In genomic region chr5:151020304-151021031, GRCh38 we compare ENCODE assay signal across 7 cellular contexts. TPM values are rescaled to one million over a fixed set of nuclear protein-coding genes. Genes with fewer than 3 reads are reported as not detected.
DNase-seq lines count a peak whose midpoint lies in the region; FAIRE-seq and TF ChIP-seq lines count a peak whose summit lies in the region.

Gene GPX3 (plus strand): TSS chr5:151020591. CDS start chr5:151020655, 64 bp downstream.

- peaks cover 12% of the 10 kb centered on the region for H3K36me3 Mint-ChIP-seq in activated naive CD8-positive, alpha-beta T cell treated with anti-CD3 and anti-CD28 coated beads for 36 hours
- peaks cover 3% of the 10 kb centered on the region for H3K36me3 Mint-ChIP-seq in neural crest cell (ENCODE audit: low read depth)

- no peak for TF ChIP-seq CTCF in HFF-Myc (IDR thresholded peaks at IDR 0.05; ENCODE audit: low read depth, low read length, missing control alignments)
- TF ChIP-seq CTCF in neural crest cell (conservative IDR thresholded peaks at IDR 0.05), result no peak

- H3K4me3 Mint-ChIP-seq in activated naive CD8-positive, alpha-beta T cell treated with anti-CD3 and anti-CD28 coated beads for 36 hours, result peak within 1 kb of the TSS; percentile 36
- H3K4me3 Mint-ChIP-seq in neural crest cell, result peak within 1 kb of the TSS; percentile 81

- peaks cover 8% of the 10 kb centered on the region for H3K27me3 Mint-ChIP-seq in activated naive CD8-positive, alpha-beta T cell treated with anti-CD3 and anti-CD28 coated beads for 36 hours
- H3K27me3 Mint-ChIP-seq in neural crest cell (ENCODE audit: low read depth), result peaks cover 11% of the 10 kb centered on the region

- peak within 1 kb of the TSS; percentile 30 for H3K4me3 ChIP-seq in HFF-Myc (replicated peaks; ENCODE audit: low read depth, low read length)

- DNase-seq in GM12891 (ENCODE audit: insufficient read length, low spot score) (peak; percentile 64), HFF-Myc (ENCODE audit: extremely low read depth, low read depth) (no peak), NCI-H2171 treated with DMSO at 0.1 percent for 48 hours (lab: John Stamatoyannopoulos, UW) (peak; percentile 47), globus pallidus (ENCODE audit: low spot score) (peak; percentile 53), neural crest cell (ENCODE audit: low read depth, low spot score) (peak; percentile 62), urothelium cell line (ENCODE audit: low spot score) (peak; percentile 81)
- peak; percentile 41 for DNase-seq in activated naive CD8-positive, alpha-beta T cell treated with anti-CD3 and anti-CD28 coated beads for 36 hours

- no peak for TF ChIP-seq POLR2A in GM12891 (IDR thresholded peaks at IDR 0.05; ENCODE audit: low read depth, low read length)

- FAIRE-seq in GM12891 (lab: Jason Lieb, UNC) (peak; percentile 75), urothelium cell line (lab: Jason Lieb, UNC) (no peak)

- H3K9me3 Mint-ChIP-seq in activated naive CD8-positive, alpha-beta T cell treated with anti-CD3 and anti-CD28 coated beads for 36 hours, result no peaks in the 10 kb centered on the region
- no peaks in the 10 kb centered on the region for H3K9me3 Mint-ChIP-seq in neural crest cell

- peaks cover 13% of the 10 kb centered on the region for H3K4me1 Mint-ChIP-seq in activated naive CD8-positive, alpha-beta T cell treated with anti-CD3 and anti-CD28 coated beads for 36 hours
- peaks cover 10% of the 10 kb centered on the region for H3K4me1 Mint-ChIP-seq in neural crest cell

- H3K27ac Mint-ChIP-seq in activated naive CD8-positive, alpha-beta T cell treated with anti-CD3 and anti-CD28 coated beads for 36 hours, result no peak within 1 kb of the TSS
- no peak within 1 kb of the TSS for H3K27ac Mint-ChIP-seq in neural crest cell (ENCODE audit: unreplicated experiment)

TF ChIP-seq in GM12891, 5 proteins besides CTCF, POLR2A, EP300 and RAD21:
- TF ChIP-seq TAF1 (IDR thresholded peaks at IDR 0.05; ENCODE audit: low read depth, low read length), result no peak
- TF ChIP-seq SPI1 (IDR thresholded peaks at IDR 0.05; ENCODE audit: low read depth, low read length), result 0 out of 2 replicates have a peak, but pooled peaks have one; percentile 28
- TF ChIP-seq POU2F2 (IDR thresholded peaks at IDR 0.05; ENCODE audit: low read depth, low read length), result no peak

RNA-seq across cellular contexts. Expression of gene GPX3, which starts in this region (rescaled TPM):
- 0.54 TPM for polyA plus RNA-seq in GM12891 (2012; ENCODE audit: low read depth, missing spikeins)
- not detected for total RNA-seq in activated naive CD8-positive, alpha-beta T cell treated with anti-CD3 and anti-CD28 coated beads for 36 hours
- total RNA-seq in neural crest cell, result 4.6 and 4.8 TPM in 2 replicates

Comparison
In these comparisons a context has a peak if more than half of its experiments do, and no peak if none do; other contexts are left out.
1. Peak in DNase-seq in activated naive CD8-positive, alpha-beta T cell treated with anti-CD3 and anti-CD28 coated beads for 36 hours; RNA of the gene not detected or under 1 TPM.